Comparison of ENCODE assay signal across 18 cellular contexts in genomic region chr22:45127866-45128265, GRCh38. TPM values are rescaled to one million over a fixed set of nuclear protein-coding genes. Genes with fewer than 3 reads are reported as not detected.
DNase-seq lines count a peak whose midpoint lies in the region; ATAC-seq and TF ChIP-seq lines count a peak whose summit lies in the region.
"Had no signal": no experiment of that assay in that cellular context is flagged by ENCODE, and none has a peak within 500 bp of the region (broad histone marks: within the 10 kb centered on the region; RNA-seq: fewer than 3 reads in every experiment).

No MANE protein-coding gene starts in this region.

- H3K79me2 ChIP-seq in mammary epithelial cell (ENCODE audit: insufficient read depth, low read length) = no peaks in the 10 kb centered on the region

- H2AFZ ChIP-seq in mammary epithelial cell (ENCODE audit: low read depth, low read length) = no peak overlapping the region

- no peaks in the 10 kb centered on the region for H3K9me3 ChIP-seq in mammary epithelial cell (replicated peaks; ENCODE audit: insufficient read depth, low read length)
- H3K9me3 ChIP-seq: BLaER1 treated with 17β-estradiol and CSF1 and Interleukin-3, amounts not matched to agents 10 nM and 100 nM had no signal

- H3K4me3 Mint-ChIP-seq in HFFc6 = peak overlapping the region; percentile 35
- H3K4me3 Mint-ChIP-seq in activated naive CD4-positive, alpha-beta T cell treated with anti-CD3 and anti-CD28 coated beads, Interleukin-2, amount 10 ng/mL, durations not matched to agents 7 days and 5 days = no peak overlapping the region
- H3K4me3 Mint-ChIP-seq: effector memory CD8-positive, alpha-beta T cell; H9; stimulated activated effector memory CD8-positive, alpha-beta T cell treated with anti-CD3 and anti-CD28 coated beads, Interleukin-12 subunit alpha, Interleukin-12 subunit beta, amount 100 ng/mL, for 72 hours; type B pancreatic cell had no signal

- dilution Hi-C loops in mammary epithelial cell (cut with HindIII; ENCODE audit: low sequenced_read_pairs) = loop anchor here (5.0 kb wide), 1 partner anchor 99 kb away; no protein-coding TSS in a partner anchor

- in situ Hi-C loops in mammary epithelial cell (cut with MboI; ENCODE audit: low sequenced_read_pairs in 2 of 2) = no loop called here

- no peak for ATAC-seq in GM21576 (IDR thresholded peaks at IDR 0.05; ENCODE audit: unreplicated experiment)
- ATAC-seq: effector memory CD8-positive, alpha-beta T cell; stimulated activated effector memory CD8-positive, alpha-beta T cell treated with anti-CD3 and anti-CD28 coated beads, Interleukin-12 subunit alpha, Interleukin-12 subunit beta, amount 100 ng/mL, for 72 hours had no signal

- H3K4me2 ChIP-seq in mammary epithelial cell (ENCODE audit: insufficient read depth, low read depth, low read length) = no peak overlapping the region
- H3K4me2 ChIP-seq: BLaER1 treated with 17β-estradiol and CSF1 and Interleukin-3, amounts not matched to agents 10 nM and 100 nM had no signal

- no peaks in the 10 kb centered on the region for H3K36me3 ChIP-seq in mammary epithelial cell (ENCODE audit: insufficient read depth, low read length)
- H3K36me3 ChIP-seq: cardiac muscle cell, WERI-Rb-1 had no signal

- TF ChIP-seq CTCF in AG10803 (conservative IDR thresholded peaks at IDR 0.05; ENCODE audit: low read length) = no peak
- TF ChIP-seq CTCF in HFFc6 (IDR thresholded peaks at IDR 0.05) = no peak
- TF ChIP-seq CTCF in mammary epithelial cell (conservative IDR thresholded peaks at IDR 0.05 in 1 of 2, IDR thresholded peaks at IDR 0.05 in 1 of 2; ENCODE audit: extremely low read depth in 1 of 2, insufficient read depth in 1 of 2, low read depth in 1 of 2, low read length in 2 of 2) = no peak

- H3K27me3 ChIP-seq in mammary epithelial cell (ENCODE audit: insufficient read depth, low read length) = no peaks in the 10 kb centered on the region
- H3K27me3 ChIP-seq: BLaER1 treated with 17β-estradiol and CSF1 and Interleukin-3, amounts not matched to agents 10 nM and 100 nM; cardiac muscle cell had no signal

- peaks cover 49% of the 10 kb centered on the region for H3K4me1 Mint-ChIP-seq in HFFc6 (ENCODE audit: low read depth)
- H3K4me1 Mint-ChIP-seq in activated naive CD4-positive, alpha-beta T cell treated with anti-CD3 and anti-CD28 coated beads, Interleukin-2, amount 10 ng/mL, durations not matched to agents 7 days and 5 days = peaks cover 23% of the 10 kb centered on the region

- no peak overlapping the region for H3K4me3 ChIP-seq in AG10803 (ENCODE audit: low read length)
- H3K4me3 ChIP-seq in mammary epithelial cell (replicated peaks in 1 of 3; ENCODE audit: insufficient read depth in 1 of 3, low read depth in 2 of 3, low read length in 3 of 3) = no peak overlapping the region
- H3K4me3 ChIP-seq: BLaER1 treated with 17β-estradiol and CSF1 and Interleukin-3, amounts not matched to agents 10 nM and 100 nM; cardiac muscle cell; skin epidermis had no signal

- no peaks in the 10 kb centered on the region for H4K20me1 ChIP-seq in mammary epithelial cell (ENCODE audit: insufficient read depth, low read length)
- H4K20me1 ChIP-seq: BLaER1 treated with 17β-estradiol and CSF1 and Interleukin-3, amounts not matched to agents 10 nM and 100 nM had no signal

- H3K27ac Mint-ChIP-seq in HFFc6 = peak overlapping the region; percentile 83
- no peak overlapping the region for H3K27ac Mint-ChIP-seq in activated naive CD4-positive, alpha-beta T cell treated with anti-CD3 and anti-CD28 coated beads, Interleukin-2, amount 10 ng/mL, durations not matched to agents 7 days and 5 days
- H3K27ac Mint-ChIP-seq: H9; stimulated activated effector memory CD8-positive, alpha-beta T cell treated with anti-CD3 and anti-CD28 coated beads, Interleukin-12 subunit alpha, Interleukin-12 subunit beta, amount 100 ng/mL, for 72 hours; type B pancreatic cell had no signal

- H3K27me3 Mint-ChIP-seq in HFFc6 (ENCODE audit: insufficient read depth) = peaks cover 7% of the 10 kb centered on the region
- H3K27me3 Mint-ChIP-seq in activated naive CD4-positive, alpha-beta T cell treated with anti-CD3 and anti-CD28 coated beads, Interleukin-2, amount 10 ng/mL, durations not matched to agents 7 days and 5 days = peaks cover 8% of the 10 kb centered on the region

- intact Hi-C loops in mammary epithelial cell (cut with micrococcal nuclease) = loop anchor here (1.0 kb wide), 1 partner anchor 16 kb away; no protein-coding TSS in a partner anchor

- H3K9ac ChIP-seq in mammary epithelial cell (ENCODE audit: insufficient read depth, low read length) = no peak overlapping the region
- H3K9ac ChIP-seq: BLaER1 treated with 17β-estradiol and CSF1 and Interleukin-3, amounts not matched to agents 10 nM and 100 nM had no signal

- BruUV-seq in mammary epithelial cell (replicated peaks; lab: Mats Ljungman, UMichigan) = no TSS peak

- no peaks in the 10 kb centered on the region for H3K9me3 Mint-ChIP-seq in HFFc6
- no peaks in the 10 kb centered on the region for H3K9me3 Mint-ChIP-seq in activated naive CD4-positive, alpha-beta T cell treated with anti-CD3 and anti-CD28 coated beads, Interleukin-2, amount 10 ng/mL, durations not matched to agents 7 days and 5 days
- H3K9me3 Mint-ChIP-seq: effector memory CD8-positive, alpha-beta T cell; stimulated activated effector memory CD8-positive, alpha-beta T cell treated with anti-CD3 and anti-CD28 coated beads, Interleukin-12 subunit alpha, Interleukin-12 subunit beta, amount 100 ng/mL, for 72 hours had no signal

- CTCF ChIA-PET in mammary epithelial cell (lab: Charles Lee; ENCODE audit: low non-redundant PET) = no interaction called here
- CTCF ChIA-PET in activated naive CD4-positive, alpha-beta T cell treated with anti-CD3 and anti-CD28 coated beads, Interleukin-2, amount 10 ng/mL, durations not matched to agents 7 days and 5 days (lab: Charles Lee) = no interaction called here

- H3K36me3 Mint-ChIP-seq in HFFc6 (ENCODE audit: low read depth) = peaks cover 8% of the 10 kb centered on the region
- H3K36me3 Mint-ChIP-seq in activated naive CD4-positive, alpha-beta T cell treated with anti-CD3 and anti-CD28 coated beads, Interleukin-2, amount 10 ng/mL, durations not matched to agents 7 days and 5 days = peaks cover 6% of the 10 kb centered on the region

- peak; percentile 72 for DNase-seq in AG10803 (ENCODE audit: low read depth)
- peak; percentile 76 for DNase-seq in HFFc6
- peak; percentile 36 for DNase-seq in mammary epithelial cell
- DNase-seq in islet precursor cell = peak; percentile 85
- no peak for DNase-seq in SKM-1 (lab: John Stamatoyannopoulos, UW; ENCODE audit: unreplicated experiment)
- DNase-seq in activated naive CD4-positive, alpha-beta T cell treated with anti-CD3 and anti-CD28 coated beads, Interleukin-2, amount 10 ng/mL, durations not matched to agents 7 days and 5 days = no peak
- no peak for DNase-seq in KG1 (lab: John Stamatoyannopoulos, UW)
- DNase-seq: activated gamma-delta T cell treated with Interleukin-2 at 50 U/mL for 16 hours; effector memory CD8-positive, alpha-beta T cell; H9; NCI-H1105 treated with DMSO at 0.1 percent for 48 hours; WERI-Rb-1 had no signal

- WGBS in mammary epithelial cell (ENCODE audit: low coverage, missing lambda C conversion rate) = 74% methylated on average over 3 of the region's 3 CpGs

- no peak overlapping the region for H3K27ac ChIP-seq in mammary epithelial cell (ENCODE audit: insufficient read depth, low read depth, low read length)
- H3K27ac ChIP-seq: BLaER1 treated with 17β-estradiol and CSF1 and Interleukin-3, amounts not matched to agents 10 nM and 100 nM; cardiac muscle cell; skin epidermis; WERI-Rb-1 had no signal

- H3K4me1 ChIP-seq in mammary epithelial cell (ENCODE audit: insufficient read depth, low read length) = peaks cover 8% of the 10 kb centered on the region

RNA-seq across cellular contexts. Expression of gene NUP50, which starts 35.9 kb away (rescaled TPM):
- 10 to 100 TPM; 44.3 to 63.0 (median 56.6) TPM for total RNA-seq in HFFc6 (2021; fragmentation: NEBNext Ultra II Directional; extraction: Animal tissue kit (Norgen Biotek cat#: 25700))
- 10 to 100 TPM; 33.7 to 81.5 TPM for total RNA-seq in mammary epithelial cell
- 35.0 TPM for polyA plus RNA-seq in mammary epithelial cell
- 54.1 TPM for polyA minus RNA-seq in mammary epithelial cell

Comparison
In these comparisons a context has a peak if more than half of its experiments do, and no peak if none do; other contexts are left out.
1. DNase-seq: peak in AG10803 (single experiment), HFFc6 (single experiment), mammary epithelial cell (single experiment) and islet precursor cell (single experiment); none in SKM-1 (single experiment), activated naive CD4-positive, alpha-beta T cell treated with anti-CD3 and anti-CD28 coated beads, Interleukin-2, amount 10 ng/mL, durations not matched to agents 7 days and 5 days (single experiment) and KG1 (single experiment).